Comparison of ENCODE assay signal across 10 cellular contexts in the genomic region with DNA sequence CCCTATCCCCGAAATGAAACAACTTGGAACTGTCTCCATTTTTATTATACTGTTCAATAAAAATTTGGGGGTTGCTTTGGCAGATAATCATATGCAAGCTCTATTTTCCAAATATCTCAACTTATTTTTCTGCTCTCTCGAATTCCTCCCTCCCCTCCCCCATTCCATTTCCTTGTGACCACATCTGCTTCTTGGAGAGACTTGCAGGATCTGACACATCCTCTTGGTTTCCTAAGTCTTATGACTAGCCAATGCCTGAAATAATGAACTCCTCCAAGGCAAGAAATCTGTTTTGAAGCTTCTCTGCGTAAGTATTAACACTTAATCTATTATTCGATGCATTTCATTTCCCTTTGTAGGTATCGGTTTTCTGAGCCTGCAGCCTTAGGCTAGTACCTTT. TPM values are rescaled to one million over a fixed set of nuclear protein-coding genes. Genes with fewer than 3 reads are reported as not detected.
DNase-seq lines count a peak whose midpoint lies in the region; ATAC-seq, FAIRE-seq and TF ChIP-seq lines count a peak whose summit lies in the region.
"Had no signal": no experiment of that assay in that cellular context is flagged by ENCODE, and none has a peak within 500 bp of the region (broad histone marks: within the 10 kb centered on the region; RNA-seq: fewer than 3 reads in every experiment).

No MANE protein-coding gene starts in this region.

- WGBS in A549 (ENCODE audit: missing lambda C conversion rate): 65% methylated on average over 5 of the region's 5 CpGs
- WGBS in small intestine, 3 donors: 40 to 49% (median 49%) methylated on average over 5 of the region's 5 CpGs

- H3K4me2 ChIP-seq in A549: peak overlapping the region; percentile 54

- no peak for TF ChIP-seq CTCF in A549 (IDR thresholded peaks at IDR 0.05)
- TF ChIP-seq CTCF in fibroblast of pulmonary artery (IDR thresholded peaks at IDR 0.05; ENCODE audit: low read length, missing control alignments): no peak

- POLR2A ChIA-PET in A549 (lab: Yijun Ruan, JAX): interaction anchor here (0.6 to 2.0 kb wide), 5 partner anchors 12 to 187 kb away, joined by 4 to 13 read pairs (median 5); no protein-coding TSS in a partner anchor

- ATAC-seq in A549: peak; percentile 12 to 59; a peak in 4 of 6 replicates

- H3K4me1 ChIP-seq in A549 (peaks cover 49% of the 10 kb centered on the region), small intestine (ENCODE audit: control insufficient read depth in 2 of 2, insufficient read depth in 1 of 2, low read depth in 1 of 2, low read length in 1 of 2) (peaks cover 2% of the 10 kb centered on the region in 2 donors)
- peaks cover 9% of the 10 kb centered on the region for H3K4me1 ChIP-seq in effector memory CD4-positive, alpha-beta T cell (ENCODE audit: control insufficient read depth, insufficient read depth, low read length, poor library complexity, severe bottlenecking)

- peak in 1 of 2 experiments; percentile 66 for DNase-seq in A549 (ENCODE audit: low read depth in 1 of 2, low spot score in 1 of 2)
- peak; percentile 33 for DNase-seq in H7
- DNase-seq in SKM-1 treated with dmso at 0.1 percent for 144 hours (lab: John Stamatoyannopoulos, UW; ENCODE audit: unreplicated experiment): peak; percentile 51
- DNase-seq in fibroblast of pulmonary artery (ENCODE audit: low read depth): peak; percentile 93
- no peak for DNase-seq in small intestine
- no peak for DNase-seq in DMS 273 (lab: John Stamatoyannopoulos, UW; ENCODE audit: unreplicated experiment)
- DNase-seq in effector memory CD4-positive, alpha-beta T cell: no peak
- no peak for DNase-seq in mucosa of gallbladder (ENCODE audit: low spot score)
- DNase-seq: effector CD8-positive, alpha-beta T cell had no signal

- TF ChIP-seq POLR2A in A549 (IDR thresholded peaks at IDR 0.05; ENCODE audit: low read length): no peak

- TF ChIP-seq EP300 in A549 (IDR thresholded peaks at IDR 0.05): no peak

- FAIRE-seq in A549 (lab: Jason Lieb, UNC): no peak
- FAIRE-seq in small intestine (lab: Jason Lieb, UNC): no peak

- no peak for TF ChIP-seq RAD21 in A549 (conservative IDR thresholded peaks at IDR 0.05 in 1 of 2, IDR thresholded peaks at IDR 0.05 in 1 of 2)

- H3K27ac ChIP-seq in A549: peak overlapping the region; percentile 55 to 63
- H3K27ac ChIP-seq in small intestine (ENCODE audit: low read depth in 1 of 2, low read length in 1 of 2): no peak overlapping the region
- H3K27ac ChIP-seq in effector memory CD4-positive, alpha-beta T cell (ENCODE audit: insufficient read depth, low read length, poor library complexity, severe bottlenecking): no peak overlapping the region
- H3K27ac ChIP-seq: C4-2B had no signal

- CTCF ChIA-PET in A549 (lab: Yijun Ruan, JAX): interaction anchor here (0.6 to 3.3 kb wide), 7 partner anchors 11 to 200 kb away, joined by 3 to 20 read pairs (median 7); no protein-coding TSS in a partner anchor

- no peaks in the 10 kb centered on the region for H3K27me3 ChIP-seq in H7 (ENCODE audit: control insufficient read depth, insufficient read depth, low read length)
- H3K27me3 ChIP-seq in small intestine (ENCODE audit: control insufficient read depth in 2 of 2, insufficient read depth in 2 of 2, low read length in 2 of 2): no peaks in the 10 kb centered on the region
- no peaks in the 10 kb centered on the region for H3K27me3 ChIP-seq in effector memory CD4-positive, alpha-beta T cell (replicated peaks; ENCODE audit: control insufficient read depth, insufficient read depth, low read length, poor library complexity, severe bottlenecking)

- H3K9me3 ChIP-seq in A549: peaks cover 5% of the 10 kb centered on the region; the same call in 1 of the 3 replicates
- no peaks in the 10 kb centered on the region for H3K9me3 ChIP-seq in small intestine (ENCODE audit: control insufficient read depth, low read depth)
- peaks cover 5% of the 10 kb centered on the region for H3K9me3 ChIP-seq in effector memory CD4-positive, alpha-beta T cell (ENCODE audit: control insufficient read depth, low read length)

- 0 out of 2 replicates have a peak, but pooled peaks cover 2% of the 10 kb centered on the region for H3K36me3 ChIP-seq in H7 (replicated peaks; ENCODE audit: control insufficient read depth, insufficient read depth, low read length)
- no peaks in the 10 kb centered on the region for H3K36me3 ChIP-seq in small intestine (ENCODE audit: control insufficient read depth in 2 of 2, insufficient read depth in 2 of 2, low read length in 2 of 2)
- H3K36me3 ChIP-seq in effector memory CD4-positive, alpha-beta T cell (ENCODE audit: control insufficient read depth, insufficient read depth, low read length): no peaks in the 10 kb centered on the region

- no peak overlapping the region for H3K4me3 ChIP-seq in A549
- H3K4me3 ChIP-seq in H7 (ENCODE audit: insufficient read depth, low read depth, low read length): no peak overlapping the region
- no peak overlapping the region for H3K4me3 ChIP-seq in fibroblast of pulmonary artery (replicated peaks; ENCODE audit: low read depth, low read length)
- no peak overlapping the region for H3K4me3 ChIP-seq in small intestine (ENCODE audit: low read depth in 1 of 2, low read length in 2 of 2)
- H3K4me3 ChIP-seq in effector memory CD4-positive, alpha-beta T cell (ENCODE audit: insufficient read depth, low read depth, low read length, poor library complexity, severe bottlenecking): no peak overlapping the region

TF ChIP-seq in A549, 52 proteins besides CTCF, POLR2A, EP300 and RAD21:
- no peak for TF ChIP-seq TFCP2L1 (CRISPR knock-in tag; IDR thresholded peaks at IDR 0.05)
- no peak for TF ChIP-seq POLR2AphosphoS2 (conservative IDR thresholded peaks at IDR 0.05; ENCODE audit: low read length)
- no peak for TF ChIP-seq RNF2 (IDR thresholded peaks at IDR 0.05; ENCODE audit: borderline replicate concordance, low read depth)
- TF ChIP-seq FOSL2 (IDR thresholded peaks at IDR 0.05): no peak
- no peak for TF ChIP-seq FOSL2 (CRISPR knock-in tag; IDR thresholded peaks at IDR 0.05)
- no peak for TF ChIP-seq RFX5 (IDR thresholded peaks at IDR 0.05)
- no peak for TF ChIP-seq HOXB13 (CRISPR knock-in tag; IDR thresholded peaks at IDR 0.05; ENCODE audit: low read depth)

RNA-seq across cellular contexts. Expression of a gene that starts 16.1 kb away (rescaled TPM):
- polyA plus RNA-seq in A549 (2011; rRNA removed) (174 and 196 TPM in 2 replicates), A549 (2017; fragmentation: RNase III; extraction: RNeasy Plus Mini Kit Qiagen cat#74134 plus additional on column Dnase treatment) (132 to 160 TPM (median 159 TPM) in 3 replicates), small intestine (10 to 100 TPM; 20.0 to 47.9 (median 22.6) TPM)
- 187 and 232 TPM in 2 replicates for polyA plus RNA-seq in A549 (2012; cell fraction: cytosol; rRNA removed)
- 218 and 317 TPM in 2 replicates for polyA plus RNA-seq in A549 (2012; cell fraction: nucleus; rRNA removed)
- 302 and 322 TPM in 2 replicates for polyA minus RNA-seq in A549 (2011; rRNA and poly(A)+ RNA removed)
- 329 and 333 TPM in 2 replicates for total RNA-seq in H7 (2014; rRNA removed; shearing (Covaris generic))
- 82.0 TPM for total RNA-seq in mucosa of gallbladder

Comparison
In these comparisons a context has a peak if more than half of its experiments do, and no peak if none do; other contexts are left out.
1. DNase-seq: peak in H7 (single experiment), SKM-1 treated with dmso at 0.1 percent for 144 hours (single experiment) and fibroblast of pulmonary artery (single experiment); none in small intestine (single experiment), DMS 273 (single experiment), effector memory CD4-positive, alpha-beta T cell (0 of 3) and mucosa of gallbladder (single experiment).
2. H3K27ac ChIP-seq: peak in A549 (2 of 2); none in small intestine (0 of 2) and effector memory CD4-positive, alpha-beta T cell (single experiment).